ENCODE assay signal across 8 cellular contexts in the genomic region with DNA sequence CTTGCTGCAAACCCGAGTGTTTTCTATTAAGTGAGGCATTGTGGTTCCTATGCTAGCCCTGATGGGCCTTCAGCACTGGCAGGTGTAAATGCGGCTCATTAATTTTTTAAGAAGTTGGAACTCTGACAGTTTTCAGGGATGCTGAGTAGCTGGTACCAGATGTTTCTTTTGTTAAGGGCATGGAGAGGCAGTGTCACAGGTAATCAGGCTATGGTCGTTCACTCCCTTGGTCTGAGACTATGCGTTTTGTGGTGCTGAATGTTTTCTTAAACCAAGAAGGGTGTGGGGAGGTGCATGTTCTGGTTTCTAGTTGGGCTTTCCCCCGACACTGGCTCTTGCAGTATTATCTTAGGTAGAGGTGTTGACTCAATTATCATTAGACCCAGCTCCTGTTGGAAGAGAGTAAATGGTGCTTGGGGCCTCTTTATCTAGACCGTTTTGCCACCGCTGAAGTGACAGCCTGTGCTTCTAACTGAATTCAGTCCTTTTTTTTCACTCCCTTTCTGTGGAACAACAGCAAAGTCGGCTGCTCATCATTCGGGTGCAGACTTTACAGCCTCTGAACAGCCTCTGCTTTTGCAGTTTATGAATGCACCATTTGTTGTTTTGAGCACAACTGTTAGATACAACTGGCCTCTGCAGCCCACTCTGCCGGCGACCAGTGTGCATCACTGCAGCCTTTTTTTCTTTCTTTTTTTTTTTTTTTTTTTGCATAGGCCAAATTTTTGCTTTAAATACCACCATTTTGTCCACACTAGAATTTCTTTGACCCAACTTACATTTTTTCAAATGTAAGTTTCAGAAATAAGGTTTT. TPM values are rescaled to one million over a fixed set of nuclear protein-coding genes. Genes with fewer than 3 reads are reported as not detected.
DNase-seq lines count a peak whose midpoint lies in the region; ATAC-seq, FAIRE-seq and TF ChIP-seq lines count a peak whose summit lies in the region.

No MANE protein-coding gene starts in this region.

- peak overlapping the region; percentile 26 for H3K4me2 ChIP-seq in keratinocyte (ENCODE audit: control insufficient read depth, extremely low read depth, insufficient read depth, low read depth, low read length)

- dilution Hi-C loops in keratinocyte (cut with MboI; ENCODE audit: extremely low pct_ligation_motif_present, low sequenced_read_pairs), result no loop called here

- intact Hi-C loops in A673 (cut with micrococcal nuclease; ENCODE audit: unreplicated experiment), result no loop called here
- intact Hi-C loops in uterus (cut with DNase I; ENCODE audit: low total_unique reads), result no loop called here

- H3K4me3 ChIP-seq in A673 (ENCODE audit: low read depth, low read length, poor library complexity, severe bottlenecking) (no peak overlapping the region), HL-60 (replicated peaks; ENCODE audit: insufficient read depth, low read length) (no peak overlapping the region), SJCRH30 (no peak overlapping the region), keratinocyte (ENCODE audit: control insufficient read depth in 2 of 3, extremely low read depth in 1 of 3, insufficient read depth in 2 of 3, low read depth in 1 of 3, low read length in 3 of 3) (no peak overlapping the region), uterus (no peak overlapping the region)
- no peak overlapping the region for H3K4me3 ChIP-seq in effector memory CD4-positive, alpha-beta T cell (ENCODE audit: insufficient read depth, low read depth, low read length, poor library complexity, severe bottlenecking)

- TF ChIP-seq CTCF in A673 (conservative IDR thresholded peaks at IDR 0.05; ENCODE audit: low read depth, low read length) (0 out of 2 replicates have a peak, but pooled peaks have one; percentile 14), HL-60 (IDR thresholded peaks at IDR 0.05; ENCODE audit: insufficient read depth, low read length) (peak; percentile 4), keratinocyte (optimal IDR thresholded peaks at IDR 0.05 in 1 of 3, IDR thresholded peaks at IDR 0.05 in 1 of 3, conservative IDR thresholded peaks at IDR 0.05 in 1 of 3; ENCODE audit: extremely low read depth in 1 of 3, insufficient read depth in 2 of 3, low read length in 3 of 3) (no peak), uterus (IDR thresholded peaks at IDR 0.05) (peak in 1 of 4 experiments; percentile 16)

- no peak for FAIRE-seq in keratinocyte (lab: Jason Lieb, UNC)

- H3K9ac ChIP-seq in keratinocyte (ENCODE audit: control insufficient read depth, extremely low read depth, insufficient read depth, low read length), result no peak overlapping the region

- no peaks in the 10 kb centered on the region for H3K9me3 ChIP-seq in A673 (ENCODE audit: low read depth, low read length, poor library complexity, severe bottlenecking)
- no peaks in the 10 kb centered on the region for H3K9me3 ChIP-seq in SJCRH30 (replicated peaks)
- no peaks in the 10 kb centered on the region for H3K9me3 ChIP-seq in keratinocyte (ENCODE audit: control insufficient read depth, low read depth, low read length)
- H3K9me3 ChIP-seq in uterus, result no peaks in the 10 kb centered on the region
- H3K9me3 ChIP-seq in effector memory CD4-positive, alpha-beta T cell (ENCODE audit: control insufficient read depth, low read length), result no peaks in the 10 kb centered on the region

- CTCF ChIA-PET in A673 (lab: Charles Lee), result no interaction called here

- H3K36me3 ChIP-seq in A673 (ENCODE audit: insufficient read depth, low read length, poor library complexity, severe bottlenecking), result no peaks in the 10 kb centered on the region
- no peaks in the 10 kb centered on the region for H3K36me3 ChIP-seq in SJCRH30
- no peaks in the 10 kb centered on the region for H3K36me3 ChIP-seq in keratinocyte (ENCODE audit: control insufficient read depth in 2 of 2, extremely low read depth in 1 of 2, insufficient read depth in 2 of 2, low read length in 2 of 2)
- H3K36me3 ChIP-seq in uterus, result no peaks in the 10 kb centered on the region
- H3K36me3 ChIP-seq in effector memory CD4-positive, alpha-beta T cell (ENCODE audit: control insufficient read depth, insufficient read depth, low read length), result no peaks in the 10 kb centered on the region

- no peak for DNase-seq in A673 (ENCODE audit: low spot score)
- peak in 1 of 2 experiments; percentile 48 for DNase-seq in HL-60 (ENCODE audit: low read depth in 1 of 2, low spot score in 1 of 2)
- peak; percentile 63 to 72 for DNase-seq in SJCRH30
- no peak for DNase-seq in keratinocyte (ENCODE audit: low read depth, low spot score)
- no peak for DNase-seq in uterus
- DNase-seq in effector memory CD4-positive, alpha-beta T cell, result no peak

- no peak for ATAC-seq in GM19324 (IDR thresholded peaks at IDR 0.05; ENCODE audit: low FRiP score, unreplicated experiment)
- ATAC-seq in GM21737 (IDR thresholded peaks at IDR 0.05; ENCODE audit: unreplicated experiment), result no peak

- no peak overlapping the region for H2AFZ ChIP-seq in keratinocyte (ENCODE audit: control insufficient read depth, low read length)

- H3K4me1 ChIP-seq in A673 (ENCODE audit: insufficient read depth, low read length, poor library complexity, severe bottlenecking) (peaks cover 87% of the 10 kb centered on the region), SJCRH30 (peaks cover 11% of the 10 kb centered on the region), keratinocyte (ENCODE audit: control insufficient read depth, extremely low read depth, insufficient read depth, low read length) (peaks cover 70% of the 10 kb centered on the region), uterus (peaks cover 0 to 12% of the 10 kb centered on the region in 2 donors)
- H3K4me1 ChIP-seq in effector memory CD4-positive, alpha-beta T cell (ENCODE audit: control insufficient read depth, insufficient read depth, low read length, poor library complexity, severe bottlenecking), result peaks cover 27% of the 10 kb centered on the region

- peaks cover 97% of the 10 kb centered on the region for H3K79me2 ChIP-seq in keratinocyte (ENCODE audit: control insufficient read depth, insufficient read depth, low read length)

- TF ChIP-seq POLR2A in uterus (IDR thresholded peaks at IDR 0.05), result no peak

- H3K27ac ChIP-seq in A673 (ENCODE audit: low read depth, low read length, poor library complexity, severe bottlenecking) (peak overlapping the region; percentile 8), HL-60 (replicated peaks) (peak overlapping the region; percentile 96), SJCRH30 (peak overlapping the region; percentile 35; the same call in 1 of the 2 replicates), keratinocyte (ENCODE audit: control insufficient read depth, insufficient read depth, low read length) (peak overlapping the region; percentile 16), uterus (peak overlapping the region; percentile 3 to 15)
- H3K27ac ChIP-seq in effector memory CD4-positive, alpha-beta T cell (ENCODE audit: insufficient read depth, low read length, poor library complexity, severe bottlenecking), result no peak overlapping the region

- H3K9me1 ChIP-seq in keratinocyte (ENCODE audit: control insufficient read depth, extremely low read depth, insufficient read depth, low read length), result peaks cover 4% of the 10 kb centered on the region

- POLR2A ChIA-PET in A673 (lab: Charles Lee; ENCODE audit: low non-redundant PET), result interaction anchor here (0.7 kb wide), 1 partner anchor 21 kb away, joined by 5 read pairs; no protein-coding TSS in a partner anchor

- no TSS peak for BruUV-seq in A673 (replicated peaks; lab: Mats Ljungman, UMichigan)

- H4K20me1 ChIP-seq in keratinocyte (ENCODE audit: control insufficient read depth, extremely low read depth, insufficient read depth, low read length), result peaks cover 4% of the 10 kb centered on the region

- no peaks in the 10 kb centered on the region for H3K27me3 ChIP-seq in A673 (replicated peaks; ENCODE audit: insufficient read depth, low read depth, low read length, poor library complexity)
- no peaks in the 10 kb centered on the region for H3K27me3 ChIP-seq in HL-60 (ENCODE audit: insufficient read depth, poor library complexity, severe bottlenecking)
- H3K27me3 ChIP-seq in SJCRH30, result no peaks in the 10 kb centered on the region
- no peaks in the 10 kb centered on the region for H3K27me3 ChIP-seq in keratinocyte (ENCODE audit: control insufficient read depth, extremely low read depth, insufficient read depth, low read length)
- no peaks in the 10 kb centered on the region for H3K27me3 ChIP-seq in uterus
- H3K27me3 ChIP-seq in effector memory CD4-positive, alpha-beta T cell (replicated peaks; ENCODE audit: control insufficient read depth, insufficient read depth, low read length, poor library complexity, severe bottlenecking), result no peaks in the 10 kb centered on the region

RNA-seq across cellular contexts. Expression of gene RREB1, which starts 35.6 kb away (rescaled TPM):
- 55.5 and 61.6 TPM in 2 replicates for total RNA-seq in A673 (2021)
- 12.3 and 13.4 TPM in 2 replicates for total RNA-seq in SJCRH30 (2014; rRNA removed; shearing (Covaris generic))
- polyA plus RNA-seq in keratinocyte, result 4.3 to 6.2 TPM (median 6.1 TPM) in 3 replicates
- 5.6 TPM for polyA plus RNA-seq in keratinocyte (2011; ENCODE audit: low read depth)
- 4.7 and 5.5 TPM in 2 replicates for polyA plus RNA-seq in keratinocyte (2011; cell fraction: cytosol; rRNA removed)
- 30.5 and 34.2 TPM in 2 replicates for polyA plus RNA-seq in keratinocyte (2011; cell fraction: nucleus; rRNA removed)
- 10.6 and 17.1 TPM in 2 replicates for polyA plus RNA-seq in keratinocyte (2012; ENCODE audit: low replicate concordance)
- polyA minus RNA-seq in keratinocyte, result 35.4 to 71.6 TPM (median 38.5 TPM) in 3 replicates
- 20.1 TPM for polyA minus RNA-seq in keratinocyte (2011; cell fraction: cytosol; rRNA and poly(A)+ RNA removed)
- polyA minus RNA-seq in keratinocyte (2011; cell fraction: nucleus; rRNA and poly(A)+ RNA removed), result 43.5 and 68.8 TPM in 2 replicates
- total RNA-seq in uterus, result 10 to 100 TPM; 15.1 to 65.9 (median 22.7) TPM

Comparison
In these comparisons a context has a peak if more than half of its experiments do, and no peak if none do; other contexts are left out.
1. DNase-seq: peak in SJCRH30 (2 of 2); none in A673 (single experiment), keratinocyte (single experiment), uterus (0 of 2) and effector memory CD4-positive, alpha-beta T cell (0 of 3).
2. CTCF ChIP-seq: peak in A673 (single experiment) and HL-60 (single experiment); none in keratinocyte (0 of 3).